ENCODE assay signal across 8 cellular contexts in the genomic region with DNA sequence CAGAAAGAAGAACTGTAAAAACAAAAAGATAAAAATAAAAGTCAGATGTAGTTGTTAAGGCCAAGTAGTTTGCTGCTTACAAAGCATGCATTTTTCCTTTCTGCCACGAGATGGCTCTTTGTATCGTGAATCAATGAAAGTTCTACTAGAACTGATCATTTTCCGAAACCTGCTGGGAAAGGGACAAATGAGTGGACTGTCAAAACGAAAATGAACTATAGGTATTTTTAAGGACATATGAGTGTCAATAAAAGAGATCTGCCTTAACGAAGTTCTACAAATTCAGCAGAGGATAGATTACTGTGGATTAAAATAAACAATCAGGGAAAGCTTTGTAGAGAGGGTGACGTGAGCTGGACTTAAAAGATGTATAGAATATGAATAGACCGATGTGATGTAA. TPM values are rescaled to one million over a fixed set of nuclear protein-coding genes. Genes with fewer than 3 reads are reported as not detected.
DNase-seq lines count a peak whose midpoint lies in the region; ATAC-seq and TF ChIP-seq lines count a peak whose summit lies in the region.

No MANE protein-coding gene starts in this region.

- no peaks in the 10 kb centered on the region for H3F3A ChIP-seq in PC-9 (ENCODE audit: insufficient read depth, low read depth)
- H3F3A ChIP-seq in neural progenitor cell (ENCODE audit: low read depth) = no peaks in the 10 kb centered on the region

- TF ChIP-seq CTCF in Caco-2 (IDR thresholded peaks at IDR 0.05; ENCODE audit: insufficient read depth in 1 of 2, low read depth in 1 of 2, low read length in 1 of 2, severe bottlenecking in 1 of 2, unreplicated experiment in 1 of 2) = peak; percentile 21 to 33
- TF ChIP-seq CTCF in GM20000 (IDR thresholded peaks at IDR 0.05; ENCODE audit: extremely low read depth, missing control alignments) = peak; percentile 65
- TF ChIP-seq CTCF in PC-9 (conservative IDR thresholded peaks at IDR 0.05) = peak; percentile 77
- peak; percentile 82 for TF ChIP-seq CTCF in endodermal cell (conservative IDR thresholded peaks at IDR 0.05)
- peak; percentile 77 for TF ChIP-seq CTCF in neural progenitor cell (IDR thresholded peaks at IDR 0.05)

- H3K4me3 ChIP-seq in Caco-2 (ENCODE audit: low read depth, low read length) (no peak overlapping the region), PC-9 (no peak overlapping the region), endodermal cell (ENCODE audit: low read length) (no peak overlapping the region), neural progenitor cell (no peak overlapping the region)

- POLR2A ChIA-PET in Caco-2 (lab: Charles Lee) (no interaction called here), PC-9 (lab: Charles Lee; ENCODE audit: unreplicated experiment) (no interaction called here)

- H3K4me3 Mint-ChIP-seq in Caco-2 (ENCODE audit: unreplicated experiment) (no peak overlapping the region), endodermal cell (no peak overlapping the region), neural progenitor cell (no peak overlapping the region)

- H3K9me3 Mint-ChIP-seq in Caco-2 (ENCODE audit: unreplicated experiment) = no peaks in the 10 kb centered on the region
- no peaks in the 10 kb centered on the region for H3K9me3 Mint-ChIP-seq in endodermal cell
- H3K9me3 Mint-ChIP-seq in neural progenitor cell = no peaks in the 10 kb centered on the region

- CTCF ChIA-PET in Caco-2 (lab: Charles Lee) (interaction anchor here (1.4 kb wide), 1 partner anchor 154 kb away, joined by 7 read pairs; no protein-coding TSS in a partner anchor), PC-9 (lab: Charles Lee) (interaction anchor here (1.0 kb wide), 1 partner anchor 154 kb away, joined by 3 read pairs; no protein-coding TSS in a partner anchor)

- BruUV-seq in Caco-2 (replicated peaks; lab: Mats Ljungman, UMichigan) = no TSS peak
- no TSS peak for BruUV-seq in PC-9 (replicated peaks; lab: Mats Ljungman, UMichigan)

- H3K9me3 ChIP-seq in Caco-2 (no peaks in the 10 kb centered on the region), PC-9 (ENCODE audit: insufficient read depth, low read depth) (no peaks in the 10 kb centered on the region), endodermal cell (ENCODE audit: control insufficient read depth, low read length) (no peaks in the 10 kb centered on the region), neural progenitor cell (ENCODE audit: low read depth) (no peaks in the 10 kb centered on the region)

- no peak for ATAC-seq in HG02642 (IDR thresholded peaks at IDR 0.05; ENCODE audit: poor library complexity, unreplicated experiment)

- H3K27ac ChIP-seq in PC-9 (no peak overlapping the region), endodermal cell (ENCODE audit: low read depth, low read length) (no peak overlapping the region), neural progenitor cell (no peak overlapping the region)

- H3K79me2 ChIP-seq in PC-9 (ENCODE audit: low read depth) = no peaks in the 10 kb centered on the region
- no peaks in the 10 kb centered on the region for H3K79me2 ChIP-seq in neural progenitor cell (ENCODE audit: low read depth)

- H3K36me3 ChIP-seq in Caco-2 (ENCODE audit: control insufficient read depth, insufficient read depth, low read length) (no peaks in the 10 kb centered on the region), PC-9 (ENCODE audit: low read depth) (no peaks in the 10 kb centered on the region), endodermal cell (ENCODE audit: control insufficient read depth, insufficient read depth, low read length) (no peaks in the 10 kb centered on the region), neural progenitor cell (no peaks in the 10 kb centered on the region)

- H3K4me1 ChIP-seq in Caco-2 (no peaks in the 10 kb centered on the region), PC-9 (replicated peaks; ENCODE audit: insufficient read depth) (no peaks in the 10 kb centered on the region), endodermal cell (ENCODE audit: control insufficient read depth, insufficient read depth, low read length) (no peaks in the 10 kb centered on the region), neural progenitor cell (no peaks in the 10 kb centered on the region)

- H3K36me3 Mint-ChIP-seq in Caco-2 (ENCODE audit: insufficient read depth, unreplicated experiment) = no peaks in the 10 kb centered on the region
- no peaks in the 10 kb centered on the region for H3K36me3 Mint-ChIP-seq in endodermal cell (ENCODE audit: low read depth)
- H3K36me3 Mint-ChIP-seq in neural progenitor cell = no peaks in the 10 kb centered on the region

- 40 to 48% methylated on average over 5 to 7 of the region's 7 CpGs for WGBS in endodermal cell (ENCODE audit: insufficient coverage in 1 of 2, insufficient read length in 1 of 2), 2 experiments

- H3K27ac Mint-ChIP-seq in Caco-2 (ENCODE audit: unreplicated experiment) (no peak overlapping the region), endodermal cell (no peak overlapping the region), neural progenitor cell (no peak overlapping the region)

- H3K4me2 ChIP-seq in PC-9 (no peak overlapping the region), neural progenitor cell (no peak overlapping the region)

- H2AFZ ChIP-seq in PC-9 = no peak overlapping the region
- H2AFZ ChIP-seq in neural progenitor cell (replicated peaks) = no peak overlapping the region

- peaks cover 6% of the 10 kb centered on the region for H3K27me3 Mint-ChIP-seq in Caco-2 (ENCODE audit: insufficient read depth, unreplicated experiment)
- H3K27me3 Mint-ChIP-seq in endodermal cell (ENCODE audit: insufficient read depth) = peaks cover 1% of the 10 kb centered on the region
- H3K27me3 Mint-ChIP-seq in neural progenitor cell (ENCODE audit: insufficient read depth, low read depth) = no peaks in the 10 kb centered on the region

- H4K20me1 ChIP-seq in PC-9 (ENCODE audit: insufficient read depth) (no peaks in the 10 kb centered on the region), neural progenitor cell (ENCODE audit: low read depth) (no peaks in the 10 kb centered on the region)

- H3K9ac ChIP-seq in endodermal cell (ENCODE audit: extremely low read depth, low read length, poor library complexity, severe bottlenecking) (no peak overlapping the region), neural progenitor cell (no peak overlapping the region)

- DNase-seq in Caco-2 (no peak), GM20000 (ENCODE audit: low spot score) (peak; percentile 35), PC-9 (peak; percentile 3 to 40), endodermal cell (no peak), neural progenitor cell (ENCODE audit: low spot score) (peak; percentile 57)
- no peak for DNase-seq in activated naive CD4-positive, alpha-beta T cell treated with anti-CD3 and anti-CD28 coated beads, Interleukin-2, amount 50 U/mL, for 16 hours
- no peak for DNase-seq in stimulated activated CD4-positive, alpha-beta T cell treated with anti-CD3 and anti-CD28 coated beads, Interleukin-4, amount 100 ng/mL, for 1 hour

- intact Hi-C loops in Caco-2 (cut with micrococcal nuclease; ENCODE audit: unreplicated experiment) = no loop called here
- intact Hi-C loops in PC-9 (cut with micrococcal nuclease; ENCODE audit: unreplicated experiment) = loop anchor here (1.0 to 5.0 kb wide), 2 partner anchors 155 to 697 kb away; no protein-coding TSS in a partner anchor

- H3K9me2 ChIP-seq in PC-9 (ENCODE audit: insufficient read depth) = no peaks in the 10 kb centered on the region

- H3K27me3 ChIP-seq in Caco-2 (replicated peaks; ENCODE audit: control insufficient read depth, insufficient read depth, low read length) (no peaks in the 10 kb centered on the region), PC-9 (ENCODE audit: insufficient read depth, low read depth) (no peaks in the 10 kb centered on the region; the same call in 1 of the 2 replicates), endodermal cell (ENCODE audit: control insufficient read depth, insufficient read depth, low read length, poor library complexity, severe bottlenecking) (peaks cover 4% of the 10 kb centered on the region), neural progenitor cell (no peaks in the 10 kb centered on the region)

- H3K4me1 Mint-ChIP-seq in Caco-2 (ENCODE audit: low read depth, unreplicated experiment) (no peaks in the 10 kb centered on the region), endodermal cell (no peaks in the 10 kb centered on the region), neural progenitor cell (no peaks in the 10 kb centered on the region)

RNA-seq across cellular contexts. Expression of a gene that starts 15.0 kb away (rescaled TPM):
- not detected in 2 replicates for total RNA-seq in Caco-2 (2022)
- not detected in 2 replicates for total RNA-seq in PC-9 (2021)
- not detected for total RNA-seq in endodermal cell
- polyA plus RNA-seq in endodermal cell (2013, experiment 1 of 2) = not detected
- not detected for polyA plus RNA-seq in endodermal cell (2013, experiment 2 of 2)
- total RNA-seq in neural progenitor cell (ENCODE audit: low replicate concordance) = not detected in 2 replicates

Comparison
In these comparisons a context has a peak if more than half of its experiments do, and no peak if none do; other contexts are left out.
1. DNase-seq: peak in GM20000 (single experiment), PC-9 (2 of 2) and neural progenitor cell (single experiment); none in Caco-2 (0 of 2), endodermal cell (single experiment), activated naive CD4-positive, alpha-beta T cell treated with anti-CD3 and anti-CD28 coated beads, Interleukin-2, amount 50 U/mL, for 16 hours (single experiment) and stimulated activated CD4-positive, alpha-beta T cell treated with anti-CD3 and anti-CD28 coated beads, Interleukin-4, amount 100 ng/mL, for 1 hour (single experiment).
2. CTCF ChIP-seq: peak in every context shown above with its lines; median percentile 82 in endodermal cell; 77 in PC-9; 77 in neural progenitor cell; 65 in GM20000; 27 in Caco-2.